In the genomic region with DNA sequence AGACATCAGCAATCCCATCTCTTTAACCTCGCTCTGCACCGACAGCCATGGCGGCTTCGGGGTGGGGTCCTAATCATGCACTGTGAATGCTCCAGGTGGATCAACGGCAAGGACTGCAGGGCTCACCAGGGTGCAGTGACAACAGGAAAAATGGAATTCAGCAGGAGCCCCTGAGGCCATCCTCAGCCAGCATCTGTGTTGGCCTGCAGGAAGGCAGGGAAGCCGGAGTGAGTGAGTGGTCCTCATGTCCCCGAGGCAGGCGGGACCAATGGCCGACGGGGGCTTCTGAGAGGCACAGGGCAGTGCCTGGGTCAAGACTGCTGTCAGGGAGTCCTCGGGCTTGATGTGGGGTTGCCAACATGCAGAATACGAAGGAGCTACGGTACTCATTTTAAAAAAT, we compare ENCODE assay signal across 23 cellular contexts.
DNase-seq lines count a peak whose midpoint lies in the region; ATAC-seq, FAIRE-seq and TF ChIP-seq lines count a peak whose summit lies in the region.
"Had no signal": no experiment of that assay in that cellular context is flagged by ENCODE, and none has a peak within 500 bp of the region (broad histone marks: within the 10 kb centered on the region; RNA-seq: fewer than 3 reads in every experiment).

No MANE protein-coding gene starts in this region.

- no peak for ATAC-seq in activated naive CD8-positive, alpha-beta T cell treated with anti-CD3 and anti-CD28 coated beads, Interleukin-2, amount 10 ng/mL, durations not matched to agents 7 days and 5 days (ENCODE audit: low read depth)

- TF ChIP-seq EP300 in suprapubic skin (IDR thresholded peaks at IDR 0.05), result no peak

- H3K36me3 Mint-ChIP-seq in activated naive CD8-positive, alpha-beta T cell treated with anti-CD3 and anti-CD28 coated beads, Interleukin-2, amount 10 ng/mL, durations not matched to agents 7 days and 5 days, result peaks cover 24% of the 10 kb centered on the region
- H3K36me3 Mint-ChIP-seq in activated naive CD8-positive, alpha-beta T cell treated with anti-CD3 and anti-CD28 coated beads for 36 hours, result peaks cover 22% of the 10 kb centered on the region
- H3K36me3 Mint-ChIP-seq in chondrocyte (ENCODE audit: low read depth), result peaks cover 22% of the 10 kb centered on the region

- H3K4me1 Mint-ChIP-seq in activated naive CD8-positive, alpha-beta T cell treated with anti-CD3 and anti-CD28 coated beads, Interleukin-2, amount 10 ng/mL, durations not matched to agents 7 days and 5 days, result no peaks in the 10 kb centered on the region
- peaks cover 5% of the 10 kb centered on the region for H3K4me1 Mint-ChIP-seq in activated naive CD8-positive, alpha-beta T cell treated with anti-CD3 and anti-CD28 coated beads for 36 hours
- H3K4me1 Mint-ChIP-seq in chondrocyte (ENCODE audit: low read depth), result no peaks in the 10 kb centered on the region

- no peak for TF ChIP-seq CTCF in chondrocyte (IDR thresholded peaks at IDR 0.05)
- TF ChIP-seq CTCF in suprapubic skin (IDR thresholded peaks at IDR 0.05), result no peak

- no peaks in the 10 kb centered on the region for H3K4me1 ChIP-seq in suprapubic skin
- H3K4me1 ChIP-seq: HAP-1 had no signal

- no peaks in the 10 kb centered on the region for H3K27me3 Mint-ChIP-seq in activated naive CD8-positive, alpha-beta T cell treated with anti-CD3 and anti-CD28 coated beads, Interleukin-2, amount 10 ng/mL, durations not matched to agents 7 days and 5 days
- H3K27me3 Mint-ChIP-seq in activated naive CD8-positive, alpha-beta T cell treated with anti-CD3 and anti-CD28 coated beads for 36 hours, result no peaks in the 10 kb centered on the region
- H3K27me3 Mint-ChIP-seq in chondrocyte (ENCODE audit: low read depth), result no peaks in the 10 kb centered on the region

- 90% methylated on average over 13 of the region's 13 CpGs for WGBS in suprapubic skin

- POLR2A ChIA-PET in activated naive CD8-positive, alpha-beta T cell treated with anti-CD3 and anti-CD28 coated beads, Interleukin-2, amount 10 ng/mL, durations not matched to agents 7 days and 5 days (lab: Charles Lee), result no interaction called here

- no peak overlapping the region for H3K27ac ChIP-seq in suprapubic skin
- H3K27ac ChIP-seq: RWPE1 had no signal

- H3K9me3 Mint-ChIP-seq in activated naive CD8-positive, alpha-beta T cell treated with anti-CD3 and anti-CD28 coated beads, Interleukin-2, amount 10 ng/mL, durations not matched to agents 7 days and 5 days, result no peaks in the 10 kb centered on the region
- H3K9me3 Mint-ChIP-seq in activated naive CD8-positive, alpha-beta T cell treated with anti-CD3 and anti-CD28 coated beads for 36 hours, result no peaks in the 10 kb centered on the region
- no peaks in the 10 kb centered on the region for H3K9me3 Mint-ChIP-seq in chondrocyte (ENCODE audit: low read depth)

- H3K4me3 Mint-ChIP-seq in activated naive CD8-positive, alpha-beta T cell treated with anti-CD3 and anti-CD28 coated beads, Interleukin-2, amount 10 ng/mL, durations not matched to agents 7 days and 5 days, result no peak overlapping the region
- H3K4me3 Mint-ChIP-seq in activated naive CD8-positive, alpha-beta T cell treated with anti-CD3 and anti-CD28 coated beads for 36 hours, result no peak overlapping the region
- no peak overlapping the region for H3K4me3 Mint-ChIP-seq in chondrocyte (ENCODE audit: unreplicated experiment)

- FAIRE-seq in HTR-8/SVneo (lab: Jason Lieb, UNC), result no peak
- FAIRE-seq: keratinocyte, small intestine had no signal

- peaks cover 55% of the 10 kb centered on the region for H3K36me3 ChIP-seq in suprapubic skin
- H3K36me3 ChIP-seq: HAP-1 had no signal

- peak; percentile 21 for DNase-seq in activated naive CD8-positive, alpha-beta T cell treated with anti-CD3 and anti-CD28 coated beads, Interleukin-2, amount 10 ng/mL, durations not matched to agents 7 days and 5 days
- DNase-seq in activated naive CD8-positive, alpha-beta T cell treated with anti-CD3 and anti-CD28 coated beads for 36 hours, result no peak
- peak; percentile 71 for DNase-seq in chondrocyte (ENCODE audit: low spot score)
- peak; percentile 45 for DNase-seq in mesenteric fat pad (ENCODE audit: low spot score)
- peak; percentile 31 to 60 for DNase-seq in suprapubic skin (ENCODE audit: low spot score in 2 of 2)
- DNase-seq in stimulated activated CD4-positive, alpha-beta T cell treated with anti-CD3 and anti-CD28 coated beads, Interleukin-4, amount 100 ng/mL, for 1 hour, result no peak
- no peak for DNase-seq in HTR-8/SVneo (ENCODE audit: insufficient read length, low spot score)
- DNase-seq in effector CD8-positive, alpha-beta T cell (lab: John Stamatoyannopoulos, UW), result no peak
- DNase-seq: ACHN; activated CD4-positive, CD25-positive, alpha-beta regulatory T cell; activated gamma-delta T cell; DND-41; KG1; mammary epithelial cell; MG63; NCI-H1417; NCI-H2081 treated with DMSO at 0.1 percent for 48 hours; small intestine; stimulated activated CD4-positive, alpha-beta T cell treated with anti-CD3 and anti-CD28 coated beads, Interleukin-1b, Interleukin-23, amount 100 ng/mL, for 48 hours; T-helper 1 cell had no signal

- no peaks in the 10 kb centered on the region for H3K27me3 ChIP-seq in suprapubic skin
- H3K27me3 ChIP-seq: MG63 had no signal

- no peak for TF ChIP-seq POLR2A in suprapubic skin (IDR thresholded peaks at IDR 0.05)

- peaks cover 8% of the 10 kb centered on the region for H3K9me3 ChIP-seq in suprapubic skin
- H3K9me3 ChIP-seq: HAP-1 had no signal

- no peak overlapping the region for H3K27ac Mint-ChIP-seq in activated naive CD8-positive, alpha-beta T cell treated with anti-CD3 and anti-CD28 coated beads, Interleukin-2, amount 10 ng/mL, durations not matched to agents 7 days and 5 days
- no peak overlapping the region for H3K27ac Mint-ChIP-seq in activated naive CD8-positive, alpha-beta T cell treated with anti-CD3 and anti-CD28 coated beads for 36 hours
- no peak overlapping the region for H3K27ac Mint-ChIP-seq in chondrocyte (ENCODE audit: unreplicated experiment)

- no peak overlapping the region for H3K4me3 ChIP-seq in suprapubic skin
- H3K4me3 ChIP-seq: HAP-1, MG63 had no signal

Comparison
In these comparisons a context has a peak if more than half of its experiments do, and no peak if none do; other contexts are left out.
1. DNase-seq: peak in activated naive CD8-positive, alpha-beta T cell treated with anti-CD3 and anti-CD28 coated beads, Interleukin-2, amount 10 ng/mL, durations not matched to agents 7 days and 5 days (single experiment), chondrocyte (single experiment), mesenteric fat pad (single experiment) and suprapubic skin (2 of 2); none in activated naive CD8-positive, alpha-beta T cell treated with anti-CD3 and anti-CD28 coated beads for 36 hours (single experiment), stimulated activated CD4-positive, alpha-beta T cell treated with anti-CD3 and anti-CD28 coated beads, Interleukin-4, amount 100 ng/mL, for 1 hour (single experiment), HTR-8/SVneo (single experiment) and effector CD8-positive, alpha-beta T cell (single experiment).